ENCODE assay signal across 1 cellular context in genomic region chr4:102623622-102624021, GRCh38.
TF ChIP-seq lines count a peak whose summit lies in the region.

No MANE protein-coding gene starts in this region.

TF ChIP-seq in H1, 55 proteins besides CTCF, POLR2A, EP300 and RAD21 (continued from another document):
- TF ChIP-seq CHD7 (IDR thresholded peaks at IDR 0.05; ENCODE audit: insufficient replicate concordance, low read length) = no peak
- no peak for TF ChIP-seq PHF8 (conservative IDR thresholded peaks at IDR 0.05; ENCODE audit: low read depth, low read length)
- no peak for TF ChIP-seq ATF3 (IDR thresholded peaks at IDR 0.05; ENCODE audit: insufficient read depth, low read depth, low read length)
- no peak for TF ChIP-seq KDM4A (IDR thresholded peaks at IDR 0.05; ENCODE audit: low read depth, low read length, severe bottlenecking)
- TF ChIP-seq ATF2 (IDR thresholded peaks at IDR 0.05; ENCODE audit: low read length) = no peak
- TF ChIP-seq CBX5 (IDR thresholded peaks at IDR 0.05; ENCODE audit: low read depth, low read length) = no peak
- no peak for TF ChIP-seq CHD1 (IDR thresholded peaks at IDR 0.05; ENCODE audit: low read depth, low read length)
- TF ChIP-seq CHD2 (IDR thresholded peaks at IDR 0.05; ENCODE audit: low read length) = no peak
